Comparison of ENCODE assay signal across 12 cellular contexts in genomic region chrX:24692305-24692704, GRCh38. TPM values are rescaled to one million over a fixed set of nuclear protein-coding genes. Genes with fewer than 3 reads are reported as not detected.
DNase-seq lines count a peak whose midpoint lies in the region; ATAC-seq and TF ChIP-seq lines count a peak whose summit lies in the region.
"Had no signal": no experiment of that assay in that cellular context is flagged by ENCODE, and none has a peak within 500 bp of the region (broad histone marks: within the 10 kb centered on the region; RNA-seq: fewer than 3 reads in every experiment).

No MANE protein-coding gene starts in this region.

- no peak overlapping the region for H3K4me3 ChIP-seq in CD4-positive, alpha-beta memory T cell (ENCODE audit: low read length in 2 of 2)
- H3K4me3 ChIP-seq in HEK293 (ENCODE audit: low read depth, low read length): no peak overlapping the region
- no peak overlapping the region for H3K4me3 ChIP-seq in esophagus muscularis mucosa
- no peak overlapping the region for H3K4me3 ChIP-seq in colonic mucosa
- H3K4me3 ChIP-seq: mucosa of descending colon had no signal

- no peak for TF ChIP-seq EP300 in esophagus muscularis mucosa (IDR thresholded peaks at IDR 0.05)

- H3K4me1 ChIP-seq in CD4-positive, alpha-beta memory T cell (ENCODE audit: insufficient read depth, low read length): peaks cover 12% of the 10 kb centered on the region
- H3K4me1 ChIP-seq in HEK293 (ENCODE audit: control insufficient read depth, insufficient read depth, low read length): peaks cover 3% of the 10 kb centered on the region; the same call in 1 of the 2 replicates
- peaks cover 0 to 15% (median 12%) of the 10 kb centered on the region in 4 donors for H3K4me1 ChIP-seq in esophagus muscularis mucosa
- H3K4me1 ChIP-seq in colonic mucosa: no peaks in the 10 kb centered on the region

- H3K36me3 Mint-ChIP-seq in CD4-positive, alpha-beta memory T cell: peaks cover 0 to 3% of the 10 kb centered on the region in 2 donors
- H3K36me3 Mint-ChIP-seq in T-cell: no peaks in the 10 kb centered on the region

- no peaks in the 10 kb centered on the region for H3K9me3 Mint-ChIP-seq in CD4-positive, alpha-beta memory T cell
- no peaks in the 10 kb centered on the region for H3K9me3 Mint-ChIP-seq in T-cell

- H3K9ac ChIP-seq in colonic mucosa (ENCODE audit: low read depth in 2 of 2, low read length in 2 of 2): no peak overlapping the region

- ATAC-seq in T-cell (replicated peaks in 1 of 4): no peak
- ATAC-seq: gastrocnemius medialis, mucosa of descending colon had no signal

- no peaks in the 10 kb centered on the region for H3K27me3 Mint-ChIP-seq in CD4-positive, alpha-beta memory T cell
- no peaks in the 10 kb centered on the region for H3K27me3 Mint-ChIP-seq in T-cell

- H3K27ac ChIP-seq in CD4-positive, alpha-beta memory T cell (ENCODE audit: low read depth, low read length): no peak overlapping the region
- no peak overlapping the region for H3K27ac ChIP-seq in HEK293 (ENCODE audit: extremely low read depth, low read depth, low read length)
- no peak overlapping the region for H3K27ac ChIP-seq in substantia nigra (ENCODE audit: low read depth, low read length, poor library complexity, severe bottlenecking)
- H3K27ac ChIP-seq in esophagus muscularis mucosa (replicated peaks in 1 of 4): no peak overlapping the region
- no peak overlapping the region for H3K27ac ChIP-seq in colonic mucosa

- no peak for DNase-seq in CD4-positive, alpha-beta memory T cell
- DNase-seq in T-cell (no peak), islet precursor cell (peak; percentile 56), substantia nigra (lab: John Stamatoyannopoulos, UW) (no peak), esophagus muscularis mucosa (ENCODE audit: extremely low spot score) (no peak), RPMI8226 (no peak), colonic mucosa (no peak)
- DNase-seq: activated naive CD4-positive, alpha-beta T cell treated with Interleukin-2 at 50 U/mL for 16 hours; gastrocnemius medialis; mucosa of descending colon; NCI-H2171 had no signal

- CTCF ChIA-PET in CD4-positive, alpha-beta memory T cell (lab: Charles Lee; ENCODE audit: partially characterized antibody): no interaction called here
- CTCF ChIA-PET in HEK293 (lab: Yijun Ruan, JAX): no interaction called here
- CTCF ChIA-PET in T-cell (lab: Charles Lee): interaction anchor here in 1 of 2 donors (1.2 kb wide), 1 partner anchor 16 kb away, joined by 3 read pairs; no protein-coding TSS in a partner anchor

- no peaks in the 10 kb centered on the region for H3K36me3 ChIP-seq in CD4-positive, alpha-beta memory T cell (ENCODE audit: insufficient read depth, low read length)
- H3K36me3 ChIP-seq in HEK293 (ENCODE audit: control insufficient read depth in 2 of 2, insufficient read depth in 1 of 2, low read length in 2 of 2) (peaks cover 0 to 11% of the 10 kb centered on the region in 2 experiments; a peak in 1 of 3 replicates), esophagus muscularis mucosa (no peaks in the 10 kb centered on the region), colonic mucosa (no peaks in the 10 kb centered on the region)
- H3K36me3 ChIP-seq: gastrocnemius medialis had no signal

- peaks cover 6 to 27% (median 16%) of the 10 kb centered on the region in 4 donors for H3K4me1 Mint-ChIP-seq in CD4-positive, alpha-beta memory T cell
- H3K4me1 Mint-ChIP-seq in T-cell: peaks cover 7 to 18% (median 18%) of the 10 kb centered on the region in 3 donors

- no peak overlapping the region for H3K27ac Mint-ChIP-seq in CD4-positive, alpha-beta memory T cell
- no peak overlapping the region for H3K27ac Mint-ChIP-seq in T-cell

- H3K27me3 ChIP-seq in CD4-positive, alpha-beta memory T cell (ENCODE audit: insufficient read depth, low read length): no peaks in the 10 kb centered on the region
- H3K27me3 ChIP-seq in esophagus muscularis mucosa: no peaks in the 10 kb centered on the region
- H3K27me3 ChIP-seq in colonic mucosa: no peaks in the 10 kb centered on the region
- H3K27me3 ChIP-seq: gastrocnemius medialis had no signal

- H3K4me3 Mint-ChIP-seq in CD4-positive, alpha-beta memory T cell: peak overlapping the region in 5 of 8 donors; percentile 8 to 88 (median 25)
- peak overlapping the region in 2 of 3 donors; percentile 45 to 87 for H3K4me3 Mint-ChIP-seq in T-cell

- TF ChIP-seq POLR2A in esophagus muscularis mucosa (IDR thresholded peaks at IDR 0.05; ENCODE audit: low read depth): no peak

- WGBS in esophagus muscularis mucosa: 75% methylated on average over 4 of the region's 4 CpGs

- no peak for TF ChIP-seq CTCF in HEK293 (tag by site-specific recombination; IDR thresholded peaks at IDR 0.05)
- no peak for TF ChIP-seq CTCF in esophagus muscularis mucosa (IDR thresholded peaks at IDR 0.05)
- no peak for TF ChIP-seq CTCF in colonic mucosa (IDR thresholded peaks at IDR 0.05)

- H3K9me3 ChIP-seq in CD4-positive, alpha-beta memory T cell (ENCODE audit: control insufficient read depth in 1 of 2, low read length in 2 of 2): no peaks in the 10 kb centered on the region
- H3K9me3 ChIP-seq in HEK293 (ENCODE audit: control insufficient read depth, insufficient read depth, low read depth, low read length) (no peaks in the 10 kb centered on the region), esophagus muscularis mucosa (no peaks in the 10 kb centered on the region), colonic mucosa (no peaks in the 10 kb centered on the region)
- H3K9me3 ChIP-seq: gastrocnemius medialis, mucosa of descending colon had no signal

- intact Hi-C loops in CD4-positive, alpha-beta memory T cell (cut with micrococcal nuclease): no loop called here
- intact Hi-C loops in esophagus muscularis mucosa (cut with DNase I): no loop called here
- intact Hi-C loops in colonic mucosa (cut with DNase I): no loop called here

- POLR2A ChIA-PET in CD4-positive, alpha-beta memory T cell (lab: Charles Lee; ENCODE audit: partially characterized antibody): no interaction called here
- POLR2A ChIA-PET in HEK293 (lab: Yijun Ruan, JAX) (no interaction called here), T-cell (lab: Charles Lee) (no interaction called here)

TF ChIP-seq in HEK293, 187 proteins besides CTCF, POLR2A, EP300 and RAD21:
- TF ChIP-seq, protein P1, sequence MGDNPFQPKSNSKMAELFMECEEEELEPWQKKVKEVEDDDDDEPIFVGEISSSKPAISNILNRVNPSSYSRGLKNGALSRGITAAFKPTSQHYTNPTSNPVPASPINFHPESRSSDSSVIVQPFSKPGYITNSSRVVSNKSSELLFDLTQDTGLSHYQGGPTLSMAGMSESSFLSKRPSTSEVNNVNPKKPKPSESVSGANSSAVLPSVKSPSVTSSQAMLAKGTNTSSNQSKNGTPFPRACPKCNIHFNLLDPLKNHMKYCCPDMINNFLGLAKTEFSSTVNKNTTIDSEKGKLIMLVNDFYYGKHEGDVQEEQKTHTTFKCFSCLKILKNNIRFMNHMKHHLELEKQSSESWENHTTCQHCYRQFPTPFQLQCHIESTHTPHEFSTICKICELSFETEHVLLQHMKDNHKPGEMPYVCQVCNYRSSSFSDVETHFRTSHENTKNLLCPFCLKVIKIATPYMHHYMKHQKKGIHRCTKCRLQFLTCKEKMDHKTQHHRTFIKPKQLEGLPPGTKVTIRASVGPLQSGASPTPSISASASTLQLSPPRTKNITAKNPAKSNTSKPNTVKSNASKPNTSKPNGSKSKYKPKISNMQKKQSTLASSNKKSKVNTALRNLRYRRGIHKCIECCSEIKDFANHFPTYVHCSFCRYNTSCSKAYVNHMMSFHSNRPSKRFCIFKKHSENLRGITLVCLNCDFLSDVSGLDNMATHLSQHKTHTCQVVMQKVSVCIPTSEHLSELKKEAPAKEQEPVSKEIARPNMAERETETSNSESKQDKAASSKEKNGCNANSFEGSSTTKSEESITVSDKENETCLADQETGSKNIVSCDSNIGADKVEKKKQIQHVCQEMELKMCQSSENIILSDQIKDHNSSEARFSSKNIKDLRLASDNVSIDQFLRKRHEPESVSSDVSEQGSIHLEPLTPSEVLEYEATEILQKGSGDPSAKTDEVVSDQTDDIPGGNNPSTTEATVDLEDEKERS (tag by site-specific recombination; IDR thresholded peaks at IDR 0.05): peak; percentile 37; the same call in 1 of the 2 replicates
- TF ChIP-seq ZNF335 (tag by site-specific recombination; conservative IDR thresholded peaks at IDR 0.05) (peak; percentile 50), REPIN1 (tag by site-specific recombination; IDR thresholded peaks at IDR 0.05; ENCODE audit: low read depth) (no peak), KLF9 (tag by site-specific recombination; IDR thresholded peaks at IDR 0.05; ENCODE audit: low read depth) (no peak), ZNF571 (tag by site-specific recombination; IDR thresholded peaks at IDR 0.05) (no peak)

RNA-seq across cellular contexts. Expression of gene POLA1, which starts 1.4 kb away (rescaled TPM):
- 1 to 10 TPM; 8.7 to 9.1 TPM for total RNA-seq in CD4-positive, alpha-beta memory T cell
- polyA plus RNA-seq in CD4-positive, alpha-beta memory T cell: 1 to 10 TPM; 4.9 to 5.4 TPM
- 1 to 10 TPM; 6.1 to 9.9 (median 6.7) TPM for total RNA-seq in T-cell
- total RNA-seq in esophagus muscularis mucosa: 10 to 100 TPM in 1 of 4 donors, 1 to 10 TPM in 3; 9.4 to 15.7 (median 10.0) TPM
- total RNA-seq in colonic mucosa: 10 to 100 TPM in 1 of 2 donors, 1 to 10 TPM in 1; 7.9 to 19.6 TPM

RNA-seq across cellular contexts. Expression of gene PCYT1B, which starts 45.2 kb away (rescaled TPM):
- not detected for total RNA-seq in CD4-positive, alpha-beta memory T cell
- polyA plus RNA-seq in CD4-positive, alpha-beta memory T cell: not detected
- total RNA-seq in T-cell: under 1 TPM in 2 of 5 donors, not detected in 3; 0.06 to 0.50 TPM
- 10 to 100 TPM in 1 of 4 donors, 1 to 10 TPM in 3; 5.8 to 11.7 (median 9.5) TPM for total RNA-seq in esophagus muscularis mucosa
- under 1 TPM; 0.24 to 0.30 TPM for total RNA-seq in colonic mucosa

Comparison
In these comparisons a context has a peak if more than half of its experiments do, and no peak if none do; other contexts are left out.
1. RNA of gene PCYT1B, which starts 45.2 kb away (total RNA-seq): 5.8 to 11.7 TPM in esophagus muscularis mucosa; 0.24 to 0.30 TPM in colonic mucosa, not detected in CD4-positive, alpha-beta memory T cell and 0.06 to 0.50 TPM in T-cell; every median in the first group is over 4 times any median in the second.